In genomic region chr1:10189659-10190058, GRCh38 we compare ENCODE assay signal across 20 cellular contexts. TPM values are rescaled to one million over a fixed set of nuclear protein-coding genes. Genes with fewer than 3 reads are reported as not detected.
DNase-seq lines count a peak whose midpoint lies in the region; ATAC-seq and TF ChIP-seq lines count a peak whose summit lies in the region.
"Had no signal": no experiment of that assay in that cellular context is flagged by ENCODE, and none has a peak within 500 bp of the region (broad histone marks: within the 10 kb centered on the region; RNA-seq: fewer than 3 reads in every experiment).

No MANE protein-coding gene starts in this region.

- no peaks in the 10 kb centered on the region for H3K9me3 Mint-ChIP-seq in activated CD8-positive, alpha-beta T cell treated with anti-CD3 and anti-CD28 coated beads, Interleukin-2, amount 10 ng/mL, durations not matched to agents 7 days and 5 days (ENCODE audit: insufficient read depth)
- peaks cover 2% of the 10 kb centered on the region for H3K9me3 Mint-ChIP-seq in activated CD8-positive, alpha-beta T cell treated with anti-CD3 and anti-CD28 coated beads for 36 hours
- H3K9me3 Mint-ChIP-seq in activated T-helper 17 cell treated with anti-CD3 and anti-CD28 coated beads, Interleukin-2, amount 50 U/mL, for 72 hours = no peaks in the 10 kb centered on the region
- H3K9me3 Mint-ChIP-seq in stimulated activated effector memory CD8-positive, alpha-beta T cell treated with anti-CD3 and anti-CD28 coated beads, Interleukin-12 subunit alpha, Interleukin-12 subunit beta, amount 100 ng/mL, for 72 hours = no peaks in the 10 kb centered on the region

- DNase-seq in activated CD8-positive, alpha-beta T cell treated with anti-CD3 and anti-CD28 coated beads, Interleukin-2, amount 10 ng/mL, durations not matched to agents 7 days and 5 days = no peak
- no peak for DNase-seq in activated CD8-positive, alpha-beta T cell treated with anti-CD3 and anti-CD28 coated beads for 36 hours
- no peak for DNase-seq in stimulated activated effector memory CD8-positive, alpha-beta T cell treated with anti-CD3 and anti-CD28 coated beads, Interleukin-12 subunit alpha, Interleukin-12 subunit beta, amount 100 ng/mL, for 72 hours (ENCODE audit: low spot score in 2 of 2)
- DNase-seq in KG1 (lab: John Stamatoyannopoulos, UW) (no peak), COLO668 (lab: John Stamatoyannopoulos, UW; ENCODE audit: unreplicated experiment) (no peak)
- DNase-seq: brain microvascular endothelial cell; CD8-positive, alpha-beta memory T cell; dermis blood vessel endothelial cell; glutamatergic neuron; lower lobe of right lung; NCI-H1417 treated with DMSO at 0.1 percent for 48 hours; NCI-H2227 treated with DMSO at 0.1 percent for 48 hours; SHP77; T-helper 2 cell; uterus had no signal

- H3K4me3 ChIP-seq in KMS-11 (IDR thresholded peaks at IDR 0.05; ENCODE audit: insufficient read depth, low read depth, low read length) = peak overlapping the region; percentile 65
- H3K4me3 ChIP-seq: esophagus muscularis mucosa, lower lobe of right lung, uterus had no signal

- H3K36me3 Mint-ChIP-seq in activated CD8-positive, alpha-beta T cell treated with anti-CD3 and anti-CD28 coated beads, Interleukin-2, amount 10 ng/mL, durations not matched to agents 7 days and 5 days (ENCODE audit: low read depth) = no peaks in the 10 kb centered on the region
- H3K36me3 Mint-ChIP-seq in activated CD8-positive, alpha-beta T cell treated with anti-CD3 and anti-CD28 coated beads for 36 hours (ENCODE audit: low read depth) = no peaks in the 10 kb centered on the region
- H3K36me3 Mint-ChIP-seq in activated T-helper 17 cell treated with anti-CD3 and anti-CD28 coated beads, Interleukin-2, amount 50 U/mL, for 72 hours (ENCODE audit: low read depth) = no peaks in the 10 kb centered on the region
- H3K36me3 Mint-ChIP-seq in stimulated activated effector memory CD8-positive, alpha-beta T cell treated with anti-CD3 and anti-CD28 coated beads, Interleukin-12 subunit alpha, Interleukin-12 subunit beta, amount 100 ng/mL, for 72 hours = no peaks in the 10 kb centered on the region
- H3K36me3 Mint-ChIP-seq: activated naive CD8-positive, alpha-beta T cell; CD8-positive, alpha-beta memory T cell had no signal

- no peaks in the 10 kb centered on the region for H3K27me3 ChIP-seq in KMS-11 (ENCODE audit: insufficient read depth, low read depth)
- H3K27me3 ChIP-seq: brain microvascular endothelial cell, esophagus muscularis mucosa, uterus had no signal

- H3K4me3 Mint-ChIP-seq in activated CD8-positive, alpha-beta T cell treated with anti-CD3 and anti-CD28 coated beads, Interleukin-2, amount 10 ng/mL, durations not matched to agents 7 days and 5 days = no peak overlapping the region
- H3K4me3 Mint-ChIP-seq in activated CD8-positive, alpha-beta T cell treated with anti-CD3 and anti-CD28 coated beads for 36 hours = no peak overlapping the region
- no peak overlapping the region for H3K4me3 Mint-ChIP-seq in activated T-helper 17 cell treated with anti-CD3 and anti-CD28 coated beads, Interleukin-2, amount 50 U/mL, for 72 hours
- H3K4me3 Mint-ChIP-seq in stimulated activated effector memory CD8-positive, alpha-beta T cell treated with anti-CD3 and anti-CD28 coated beads, Interleukin-12 subunit alpha, Interleukin-12 subunit beta, amount 100 ng/mL, for 72 hours = no peak overlapping the region
- H3K4me3 Mint-ChIP-seq: activated naive CD8-positive, alpha-beta T cell; CD8-positive, alpha-beta memory T cell had no signal

- CTCF ChIA-PET in activated CD8-positive, alpha-beta T cell treated with anti-CD3 and anti-CD28 coated beads, Interleukin-2, amount 10 ng/mL, durations not matched to agents 7 days and 5 days (lab: Charles Lee) = interaction anchor here (1.0 kb wide), 1 partner anchor 20 kb away, joined by 6 read pairs; the partner anchor contains the start of gene KIF1B
- CTCF ChIA-PET in activated CD8-positive, alpha-beta T cell treated with anti-CD3 and anti-CD28 coated beads for 36 hours (lab: Charles Lee) = interaction anchor here (0.9 kb wide), 1 partner anchor 20 kb away, joined by 3 read pairs; the partner anchor contains the start of gene KIF1B

- peak overlapping the region; percentile 73 for H3K4me2 ChIP-seq in KMS-11

- peaks cover 5% of the 10 kb centered on the region for H3K4me1 Mint-ChIP-seq in activated CD8-positive, alpha-beta T cell treated with anti-CD3 and anti-CD28 coated beads, Interleukin-2, amount 10 ng/mL, durations not matched to agents 7 days and 5 days (ENCODE audit: low read depth)
- H3K4me1 Mint-ChIP-seq in activated CD8-positive, alpha-beta T cell treated with anti-CD3 and anti-CD28 coated beads for 36 hours (ENCODE audit: low read depth) = no peaks in the 10 kb centered on the region
- H3K4me1 Mint-ChIP-seq in activated T-helper 17 cell treated with anti-CD3 and anti-CD28 coated beads, Interleukin-2, amount 50 U/mL, for 72 hours = no peaks in the 10 kb centered on the region
- peaks cover 6% of the 10 kb centered on the region for H3K4me1 Mint-ChIP-seq in stimulated activated effector memory CD8-positive, alpha-beta T cell treated with anti-CD3 and anti-CD28 coated beads, Interleukin-12 subunit alpha, Interleukin-12 subunit beta, amount 100 ng/mL, for 72 hours
- H3K4me1 Mint-ChIP-seq: CD8-positive, alpha-beta memory T cell had no signal

- H3K79me2 ChIP-seq in KMS-11 (ENCODE audit: insufficient read depth, low read depth) = no peaks in the 10 kb centered on the region

- H3K27ac ChIP-seq in KMS-11 = peak overlapping the region; percentile 66
- H3K27ac ChIP-seq: brain microvascular endothelial cell, esophagus muscularis mucosa, lower lobe of right lung, uterus had no signal

- POLR2A ChIA-PET in activated CD8-positive, alpha-beta T cell treated with anti-CD3 and anti-CD28 coated beads, Interleukin-2, amount 10 ng/mL, durations not matched to agents 7 days and 5 days (lab: Charles Lee) = interaction anchor here (0.6 kb wide), 1 partner anchor 141 kb away, joined by 3 read pairs; no protein-coding TSS in a partner anchor
- POLR2A ChIA-PET in activated CD8-positive, alpha-beta T cell treated with anti-CD3 and anti-CD28 coated beads for 36 hours (lab: Charles Lee) = no interaction called here

- H3K4me1 ChIP-seq in KMS-11 (ENCODE audit: low read depth, poor library complexity, severe bottlenecking) = peaks cover 24% of the 10 kb centered on the region
- H3K4me1 ChIP-seq: esophagus muscularis mucosa, lower lobe of right lung, uterus had no signal

- TF ChIP-seq CTCF in activated CD8-positive, alpha-beta T cell treated with anti-CD3 and anti-CD28 coated beads for 36 hours (IDR thresholded peaks at IDR 0.05) = no peak
- no peak for TF ChIP-seq CTCF in KMS-11 (conservative IDR thresholded peaks at IDR 0.05; ENCODE audit: low read depth, low read length)

- no peaks in the 10 kb centered on the region for H3K36me3 ChIP-seq in KMS-11 (ENCODE audit: insufficient read depth)
- H3K36me3 ChIP-seq: brain microvascular endothelial cell, esophagus muscularis mucosa, lower lobe of right lung, uterus had no signal

- no peaks in the 10 kb centered on the region for H4K20me1 ChIP-seq in KMS-11 (ENCODE audit: insufficient read depth)

- no peak overlapping the region for H3K27ac Mint-ChIP-seq in activated CD8-positive, alpha-beta T cell treated with anti-CD3 and anti-CD28 coated beads, Interleukin-2, amount 10 ng/mL, durations not matched to agents 7 days and 5 days
- no peak overlapping the region for H3K27ac Mint-ChIP-seq in activated CD8-positive, alpha-beta T cell treated with anti-CD3 and anti-CD28 coated beads for 36 hours
- H3K27ac Mint-ChIP-seq in activated T-helper 17 cell treated with anti-CD3 and anti-CD28 coated beads, Interleukin-2, amount 50 U/mL, for 72 hours = no peak overlapping the region
- H3K27ac Mint-ChIP-seq in stimulated activated effector memory CD8-positive, alpha-beta T cell treated with anti-CD3 and anti-CD28 coated beads, Interleukin-12 subunit alpha, Interleukin-12 subunit beta, amount 100 ng/mL, for 72 hours = no peak overlapping the region
- H3K27ac Mint-ChIP-seq: activated naive CD8-positive, alpha-beta T cell; CD8-positive, alpha-beta memory T cell had no signal

- peak; percentile 40 for ATAC-seq in activated CD8-positive, alpha-beta T cell treated with anti-CD3 and anti-CD28 coated beads, Interleukin-2, amount 10 ng/mL, durations not matched to agents 7 days and 5 days
- no peak for ATAC-seq in activated CD8-positive, alpha-beta T cell treated with anti-CD3 and anti-CD28 coated beads for 36 hours
- ATAC-seq in activated T-helper 17 cell treated with anti-CD3 and anti-CD28 coated beads, Interleukin-2, amount 50 U/mL, for 72 hours (replicated peaks) = peak; percentile 44
- peak; percentile 51 for ATAC-seq in stimulated activated effector memory CD8-positive, alpha-beta T cell treated with anti-CD3 and anti-CD28 coated beads, Interleukin-12 subunit alpha, Interleukin-12 subunit beta, amount 100 ng/mL, for 72 hours
- ATAC-seq in SK-N-SH treated with all-trans-retinoic acid at 6 μM for 48 hours = no peak

- peaks cover 10% of the 10 kb centered on the region for H3K27me3 Mint-ChIP-seq in activated CD8-positive, alpha-beta T cell treated with anti-CD3 and anti-CD28 coated beads, Interleukin-2, amount 10 ng/mL, durations not matched to agents 7 days and 5 days (ENCODE audit: low read depth)
- peaks cover 5% of the 10 kb centered on the region for H3K27me3 Mint-ChIP-seq in activated CD8-positive, alpha-beta T cell treated with anti-CD3 and anti-CD28 coated beads for 36 hours
- peaks cover 7% of the 10 kb centered on the region for H3K27me3 Mint-ChIP-seq in activated T-helper 17 cell treated with anti-CD3 and anti-CD28 coated beads, Interleukin-2, amount 50 U/mL, for 72 hours

- H3K9ac ChIP-seq in KMS-11 = no peak overlapping the region

- peak overlapping the region; percentile 71 for H2AFZ ChIP-seq in KMS-11 (ENCODE audit: low read depth)

- intact Hi-C loops in activated CD8-positive, alpha-beta T cell treated with anti-CD3 and anti-CD28 coated beads for 36 hours (cut with micrococcal nuclease) = no loop called here

RNA-seq across cellular contexts. Expression of gene KIF1B, which starts 20.7 kb away (rescaled TPM):
- 1 to 10 TPM; 9.2 to 9.6 TPM for total RNA-seq in activated CD8-positive, alpha-beta T cell treated with anti-CD3 and anti-CD28 coated beads, Interleukin-2, amount 10 ng/mL, durations not matched to agents 7 days and 5 days
- 1 to 10 TPM; 7.1 to 8.9 TPM for total RNA-seq in activated CD8-positive, alpha-beta T cell treated with anti-CD3 and anti-CD28 coated beads for 36 hours
- 10 to 100 TPM; 13.5 to 17.0 TPM for total RNA-seq in activated T-helper 17 cell treated with anti-CD3 and anti-CD28 coated beads, Interleukin-2, amount 50 U/mL, for 72 hours

Comparison
In these comparisons a context has a peak if more than half of its experiments do, and no peak if none do; other contexts are left out.
1. ATAC-seq: peak in activated CD8-positive, alpha-beta T cell treated with anti-CD3 and anti-CD28 coated beads, Interleukin-2, amount 10 ng/mL, durations not matched to agents 7 days and 5 days (single experiment), activated T-helper 17 cell treated with anti-CD3 and anti-CD28 coated beads, Interleukin-2, amount 50 U/mL, for 72 hours (single experiment) and stimulated activated effector memory CD8-positive, alpha-beta T cell treated with anti-CD3 and anti-CD28 coated beads, Interleukin-12 subunit alpha, Interleukin-12 subunit beta, amount 100 ng/mL, for 72 hours (single experiment); none in activated CD8-positive, alpha-beta T cell treated with anti-CD3 and anti-CD28 coated beads for 36 hours (single experiment) and SK-N-SH treated with all-trans-retinoic acid at 6 μM for 48 hours (single experiment).